In the genomic region with DNA sequence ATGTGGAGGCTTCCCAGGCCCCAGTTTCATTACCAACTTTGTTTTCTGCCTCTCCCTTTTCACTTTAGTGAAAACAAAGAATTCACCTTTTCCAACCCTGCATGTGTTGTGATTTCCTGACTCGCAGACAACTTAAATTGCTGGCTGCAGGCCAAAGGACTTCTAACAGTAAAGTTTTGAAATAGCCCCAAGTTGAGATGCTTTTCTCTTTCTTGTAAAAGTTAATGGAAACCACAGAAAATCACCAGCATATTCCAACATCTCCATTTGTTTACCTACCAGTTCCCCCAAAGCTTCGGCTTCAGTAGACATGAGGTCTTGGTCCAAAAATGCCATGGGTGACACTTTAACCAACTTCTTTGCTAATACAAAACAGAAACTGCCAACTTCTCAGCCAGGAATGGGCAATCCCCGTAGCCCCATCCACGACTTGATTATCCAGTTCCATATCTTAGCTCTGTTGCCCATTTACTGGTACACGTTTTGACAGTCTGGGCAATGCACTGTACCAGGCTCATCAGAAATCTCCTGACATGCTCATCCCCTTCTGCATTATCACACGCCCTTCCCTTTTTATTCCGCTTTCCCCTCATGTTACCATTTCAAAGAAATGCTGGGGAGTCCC, we compare ENCODE assay signal across 1 cellular context.
A peak's percentile ranks its signal among the peaks of the same experiment; 100 is the strongest.
TF ChIP-seq lines count a peak whose summit lies in the region.

No MANE protein-coding gene starts in this region.

TF ChIP-seq in HepG2, 621 proteins besides CTCF, POLR2A, EP300 and RAD21:
- TF ChIP-seq TCF12 (IDR thresholded peaks at IDR 0.05) (no peak), TCF12 (CRISPR knock-in tag; IDR thresholded peaks at IDR 0.05) (no peak), MYC (CRISPR knock-in tag; IDR thresholded peaks at IDR 0.05; ENCODE audit: borderline replicate concordance) (no peak), RORA (CRISPR knock-in tag; IDR thresholded peaks at IDR 0.05) (no peak), PRDM15 (CRISPR knock-in tag; IDR thresholded peaks at IDR 0.05) (peak; percentile 92), RCOR2 (CRISPR knock-in tag; IDR thresholded peaks at IDR 0.05) (no peak)
